In the genomic region with DNA sequence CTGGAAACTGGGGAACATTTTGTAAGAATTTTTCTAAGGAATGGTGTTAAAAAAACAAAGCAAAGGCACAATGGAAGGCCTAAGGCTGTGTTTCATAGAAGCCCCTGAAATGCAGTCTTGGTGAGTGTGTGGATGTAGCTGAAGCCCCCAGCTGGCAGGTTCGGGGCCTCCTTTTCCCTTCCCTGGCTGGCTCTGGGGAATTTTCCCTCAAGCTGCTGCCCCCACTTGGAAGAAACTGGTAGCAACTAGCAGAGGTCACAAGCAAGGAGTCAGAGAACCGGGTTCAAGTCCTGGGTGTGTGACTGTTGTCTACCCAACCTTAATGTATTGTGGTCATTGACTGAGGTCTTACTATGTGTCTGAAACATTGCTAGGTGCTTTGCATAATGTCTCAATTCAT, we compare ENCODE assay signal across 10 cellular contexts.
DNase-seq lines count a peak whose midpoint lies in the region; ATAC-seq, FAIRE-seq and TF ChIP-seq lines count a peak whose summit lies in the region.
"Had no signal": no experiment of that assay in that cellular context is flagged by ENCODE, and none has a peak within 500 bp of the region (broad histone marks: within the 10 kb centered on the region; RNA-seq: fewer than 3 reads in every experiment).

No MANE protein-coding gene starts in this region.

- ATAC-seq in body of pancreas (no peak), GM21528 (IDR thresholded peaks at IDR 0.05; ENCODE audit: low FRiP score, unreplicated experiment) (no peak)

- peak in 3 of 7 experiments; percentile 10 to 27 (median 21) for TF ChIP-seq CTCF in body of pancreas (IDR thresholded peaks at IDR 0.05)
- TF ChIP-seq CTCF in kidney epithelial cell (IDR thresholded peaks at IDR 0.05; ENCODE audit: insufficient read depth, low read length, poor library complexity, severe bottlenecking) = peak; percentile 49

- DNase-seq in NCI-H748 (lab: John Stamatoyannopoulos, UW; ENCODE audit: unreplicated experiment) = peak; percentile 25
- DNase-seq in NCI-H748 treated with DMSO at 0.1 percent for 48 hours (lab: John Stamatoyannopoulos, UW) = no peak
- DNase-seq in body of pancreas = peak in 3 of 4 donors; percentile 16 to 47 (median 44)
- DNase-seq in kidney epithelial cell (ENCODE audit: low read depth) = no peak
- DNase-seq in urothelium cell line (ENCODE audit: low spot score) = no peak
- no peak for DNase-seq in retina
- DNase-seq: NCI-H1092 treated with DMSO at 0.1 percent for 48 hours had no signal

- 38 to 62% methylated on average over 2 of the region's 2 CpGs for WGBS in body of pancreas, 2 donors
- WGBS in thymus = 96% methylated on average over 2 of the region's 2 CpGs

- H3K36me3 ChIP-seq in body of pancreas (replicated peaks in 1 of 2; ENCODE audit: insufficient read depth in 1 of 2, low read depth in 2 of 2) (no peaks in the 10 kb centered on the region), kidney epithelial cell (ENCODE audit: control insufficient read depth, insufficient read depth, low read length) (no peaks in the 10 kb centered on the region), thymus (ENCODE audit: control insufficient read depth, insufficient read depth) (no peaks in the 10 kb centered on the region)

- intact Hi-C loops in body of pancreas (cut with DNase I) = no loop called here

- H3K4me3 ChIP-seq in body of pancreas (no peak overlapping the region), kidney epithelial cell (ENCODE audit: low read depth, low read length) (no peak overlapping the region), thymus (ENCODE audit: low read length) (no peak overlapping the region)
- H3K4me3 ChIP-seq: SK-N-MC had no signal

- peaks cover 100% of the 10 kb centered on the region for H3K4me1 ChIP-seq in body of pancreas
- no peaks in the 10 kb centered on the region for H3K4me1 ChIP-seq in thymus (ENCODE audit: control insufficient read depth, insufficient read depth, low read length)

- H3K27ac ChIP-seq in body of pancreas = peak overlapping the region; percentile 91 to 96 (median 94)
- H3K27ac ChIP-seq in thymus (ENCODE audit: low read depth) = peak overlapping the region; percentile 47
- H3K27ac ChIP-seq: SK-N-MC had no signal

- FAIRE-seq in urothelium cell line (lab: Jason Lieb, UNC) = no peak

- H3K27me3 ChIP-seq in body of pancreas (no peaks in the 10 kb centered on the region), kidney epithelial cell (ENCODE audit: control insufficient read depth, insufficient read depth, low read length) (no peaks in the 10 kb centered on the region), thymus (ENCODE audit: control insufficient read depth, insufficient read depth) (no peaks in the 10 kb centered on the region)

- H3K9me3 ChIP-seq in body of pancreas (no peaks in the 10 kb centered on the region), thymus (ENCODE audit: control insufficient read depth) (no peaks in the 10 kb centered on the region)

- no peak for TF ChIP-seq POLR2A in body of pancreas (IDR thresholded peaks at IDR 0.05)

Comparison
In these comparisons a context has a peak if more than half of its experiments do, and no peak if none do; other contexts are left out.
1. DNase-seq: peak in NCI-H748 (single experiment) and body of pancreas (3 of 4); none in NCI-H748 treated with DMSO at 0.1 percent for 48 hours (single experiment), kidney epithelial cell (single experiment), urothelium cell line (single experiment) and retina (single experiment).